In the genomic region with DNA sequence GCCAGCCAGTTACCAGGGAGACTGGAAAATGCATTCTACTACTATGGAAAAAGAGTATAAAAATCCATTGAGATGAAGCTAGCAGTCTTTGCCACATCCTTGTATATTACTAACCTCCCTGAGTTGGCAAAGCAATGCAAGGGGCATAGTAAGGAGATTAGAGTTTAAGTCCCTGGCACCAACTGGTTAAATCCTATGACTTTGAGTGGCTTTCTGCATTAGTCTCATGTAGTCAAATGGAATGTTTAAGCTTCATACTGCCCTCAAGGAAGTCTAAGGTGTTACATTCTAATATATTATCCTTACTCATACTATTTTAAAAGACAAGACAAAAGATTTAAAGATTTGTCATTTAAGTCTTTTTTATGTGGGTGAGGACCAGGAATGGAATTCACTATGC, we compare ENCODE assay signal across 17 cellular contexts.
A peak's percentile ranks its signal among the peaks of the same experiment; 100 is the strongest.
DNase-seq lines count a peak whose midpoint lies in the region; ATAC-seq, FAIRE-seq and TF ChIP-seq lines count a peak whose summit lies in the region.
"Had no signal": no experiment of that assay in that cellular context is flagged by ENCODE, and none has a peak within 500 bp of the region (broad histone marks: within the 10 kb centered on the region; RNA-seq: fewer than 3 reads in every experiment).

No MANE protein-coding gene starts in this region.

- H2BK5ac ChIP-seq in H1 (ENCODE audit: low read depth, low read length) (0 out of 2 replicates have a peak overlapping the region, but pooled peaks have one; percentile 79), mesendoderm (ENCODE audit: low read length) (no peak overlapping the region)

- H3K4me3 ChIP-seq in A673 (ENCODE audit: low read depth, low read length, poor library complexity, severe bottlenecking) (no peak overlapping the region), HUES6 (ENCODE audit: low read depth, low read length) (no peak overlapping the region), H1 (ENCODE audit: extremely low read depth in 1 of 4, insufficient read depth in 2 of 4, low read depth in 3 of 4, low read length in 4 of 4) (no peak overlapping the region), mesendoderm (ENCODE audit: low read length) (no peak overlapping the region)
- H3K4me3 ChIP-seq: BLaER1 treated with 17β-estradiol and CSF1 and Interleukin-3, amounts not matched to agents 10 nM and 100 nM; GM12878 had no signal

- H3K23ac ChIP-seq in H1 (ENCODE audit: insufficient read length), result no peak overlapping the region
- H3K23ac ChIP-seq in mesendoderm (ENCODE audit: low read length), result no peak overlapping the region

- POLR2A ChIA-PET in A673 (lab: Charles Lee; ENCODE audit: low non-redundant PET) (no interaction called here), H1 (lab: Charles Lee; ENCODE audit: partially characterized antibody) (interaction anchor here (0.6 kb wide), 1 partner anchor 830 kb away, joined by 3 read pairs; no protein-coding TSS in a partner anchor)

- no peak overlapping the region for H3K9ac ChIP-seq in HUES6 (ENCODE audit: low read length)
- no peak overlapping the region for H3K9ac ChIP-seq in H1 (replicated peaks in 1 of 4; ENCODE audit: extremely low read depth in 1 of 4, low read depth in 3 of 4, low read length in 3 of 4)
- H3K9ac ChIP-seq in mesendoderm (ENCODE audit: low read length), result no peak overlapping the region
- H3K9ac ChIP-seq: BLaER1 treated with 17β-estradiol and CSF1 and Interleukin-3, amounts not matched to agents 10 nM and 100 nM had no signal

- 0 out of 2 replicates have a peak overlapping the region, but pooled peaks have one; percentile 82 for H2BK20ac ChIP-seq in H1 (ENCODE audit: low read length)

- peak; percentile 7 for FAIRE-seq in H1 (lab: Jason Lieb, UNC)
- FAIRE-seq: GM12878, HepG2 had no signal

- H3K18ac ChIP-seq in H1 (ENCODE audit: extremely low read depth, low read length) (no peak overlapping the region), mesendoderm (ENCODE audit: low read length) (no peak overlapping the region)

- H3K4me1 ChIP-seq in A673 (ENCODE audit: insufficient read depth, low read length, poor library complexity, severe bottlenecking) (no peaks in the 10 kb centered on the region), HUES6 (ENCODE audit: control insufficient read depth, insufficient read depth, low read length) (peaks cover 13% of the 10 kb centered on the region), H1 (replicated peaks in 1 of 4; ENCODE audit: control insufficient read depth in 3 of 4, insufficient read depth in 4 of 4, low read length in 3 of 4) (peaks cover 0 to 6% (median 4%) of the 10 kb centered on the region in 4 experiments; a peak in 4 of 7 replicates), mesendoderm (ENCODE audit: control insufficient read depth, low read depth, low read length) (peaks cover 3% of the 10 kb centered on the region)

- no peaks in the 10 kb centered on the region for H4K20me1 ChIP-seq in H1 (replicated peaks in 1 of 2; ENCODE audit: control insufficient read depth in 1 of 2, insufficient read depth in 2 of 2, low read length in 2 of 2)
- H4K20me1 ChIP-seq: BLaER1 treated with 17β-estradiol and CSF1 and Interleukin-3, amounts not matched to agents 10 nM and 100 nM had no signal

- no peak for TF ChIP-seq CTCF in A673 (conservative IDR thresholded peaks at IDR 0.05; ENCODE audit: low read depth, low read length)
- no peak for TF ChIP-seq CTCF in H1 (IDR thresholded peaks at IDR 0.05; ENCODE audit: control extremely low read depth in 1 of 3, insufficient read depth in 1 of 3, low read depth in 1 of 3, low read length in 3 of 3)

- no peak overlapping the region for H3K14ac ChIP-seq in H1 (ENCODE audit: insufficient read length)

- no peak for TF ChIP-seq RAD21 in H1 (IDR thresholded peaks at IDR 0.05 in 1 of 2, conservative IDR thresholded peaks at IDR 0.05 in 1 of 2; ENCODE audit: low read depth in 2 of 2, low read length in 2 of 2)

- no peak overlapping the region for H3K27ac ChIP-seq in A673 (ENCODE audit: low read depth, low read length, poor library complexity, severe bottlenecking)
- peak overlapping the region; percentile 5; the same call in 1 of the 2 replicates for H3K27ac ChIP-seq in HUES6 (ENCODE audit: low read depth, low read length)
- no peak overlapping the region for H3K27ac ChIP-seq in H1 (ENCODE audit: low read depth, low read length)
- H3K27ac ChIP-seq in mesendoderm (ENCODE audit: low read depth, low read length), result no peak overlapping the region
- H3K27ac ChIP-seq: BLaER1 treated with 17β-estradiol and CSF1 and Interleukin-3, amounts not matched to agents 10 nM and 100 nM had no signal

- H3K27me3 ChIP-seq in A673 (replicated peaks; ENCODE audit: insufficient read depth, low read depth, low read length, poor library complexity) (no peaks in the 10 kb centered on the region), HUES6 (ENCODE audit: control insufficient read depth, insufficient read depth, low read length) (no peaks in the 10 kb centered on the region), H1 (replicated peaks in 1 of 4; ENCODE audit: control insufficient read depth in 3 of 4, extremely low read depth in 1 of 4, insufficient read depth in 3 of 4, low read length in 3 of 4) (no peaks in the 10 kb centered on the region), mesendoderm (ENCODE audit: insufficient read depth, low read length, poor library complexity) (no peaks in the 10 kb centered on the region)
- H3K27me3 ChIP-seq: BLaER1 treated with 17β-estradiol and CSF1 and Interleukin-3, amounts not matched to agents 10 nM and 100 nM had no signal

- ATAC-seq in HG03280 (IDR thresholded peaks at IDR 0.05; ENCODE audit: unreplicated experiment) (no peak), left ventricle myocardium superior (no peak)
- ATAC-seq: GM12878, HepG2 had no signal

- peak; percentile 5 for DNase-seq in A673 (ENCODE audit: low spot score)
- DNase-seq in H1 (ENCODE audit: low read depth in 1 of 2, low spot score in 2 of 2), result no peak
- peak; percentile 68 for DNase-seq in mesendoderm
- DNase-seq in NCI-H128 (lab: John Stamatoyannopoulos, UW; ENCODE audit: unreplicated experiment), result no peak
- DNase-seq in left ventricle myocardium superior, result no peak
- DNase-seq: 8988T; ACHN; Calu3; CD4-positive, alpha-beta T cell; DMS79; HCEC 1CT; HFFc6 had no signal

- H4K91ac ChIP-seq in H1 (replicated peaks; ENCODE audit: insufficient read length, low read length), result peak overlapping the region; percentile 13

- CTCF ChIA-PET in A673 (lab: Charles Lee), result no interaction called here
- CTCF ChIA-PET in H1 (lab: Charles Lee; ENCODE audit: partially characterized antibody), result interaction anchor here (0.6 to 1.2 kb wide), 3 partner anchors 13 to 134 kb away, joined by 3 to 4 read pairs (median 3); no protein-coding TSS in a partner anchor

- H2BK15ac ChIP-seq in H1 (ENCODE audit: low read length) (no peak overlapping the region), mesendoderm (replicated peaks; ENCODE audit: low read depth) (no peak overlapping the region)

- no peaks in the 10 kb centered on the region for H3K9me3 ChIP-seq in A673 (ENCODE audit: low read depth, low read length, poor library complexity, severe bottlenecking)
- peaks cover 8% of the 10 kb centered on the region; the same call in 1 of the 2 replicates for H3K9me3 ChIP-seq in HUES6 (ENCODE audit: control insufficient read depth, insufficient read depth, low read depth, low read length)
- 0 out of 4 replicates have a peak, but pooled peaks cover 0 to 12% of the 10 kb centered on the region in 2 experiments for H3K9me3 ChIP-seq in H1 (ENCODE audit: insufficient read depth in 2 of 2, low read depth in 1 of 2, low read length in 1 of 2)

- H2BK120ac ChIP-seq in H1 (replicated peaks; ENCODE audit: low read depth, low read length) (peak overlapping the region; percentile 52), mesendoderm (ENCODE audit: low read depth, low read length) (no peak overlapping the region)

- intact Hi-C loops in A673 (cut with micrococcal nuclease; ENCODE audit: unreplicated experiment) (no loop called here), left ventricle myocardium superior (cut with micrococcal nuclease) (no loop called here)

- H3K36me3 ChIP-seq in A673 (ENCODE audit: insufficient read depth, low read length, poor library complexity, severe bottlenecking) (no peaks in the 10 kb centered on the region), HUES6 (ENCODE audit: control insufficient read depth, insufficient read depth, low read length) (no peaks in the 10 kb centered on the region), H1 (ENCODE audit: control insufficient read depth in 2 of 4, insufficient read depth in 4 of 4, low read length in 3 of 4) (peaks cover 0 to 4% (median 0%) of the 10 kb centered on the region in 4 experiments; a peak in 1 of 8 replicates), mesendoderm (ENCODE audit: control insufficient read depth, insufficient read depth, low read length) (no peaks in the 10 kb centered on the region)
- H3K36me3 ChIP-seq: BLaER1 treated with 17β-estradiol and CSF1 and Interleukin-3, amounts not matched to agents 10 nM and 100 nM had no signal

- TF ChIP-seq EP300 in H1 (IDR thresholded peaks at IDR 0.05; ENCODE audit: borderline replicate concordance in 1 of 2, low read depth in 2 of 2, low read length in 2 of 2), result no peak

- H3K79me1 ChIP-seq in H1 (ENCODE audit: low read depth, low read length) (no peaks in the 10 kb centered on the region), mesendoderm (ENCODE audit: low read length) (no peaks in the 10 kb centered on the region)

- H3K23me2 ChIP-seq in H1 (ENCODE audit: low read depth, low read length), result no peaks in the 10 kb centered on the region

- BruUV-seq in A673 (replicated peaks; lab: Mats Ljungman, UMichigan), result no TSS peak

- H2AFZ ChIP-seq in H1 (ENCODE audit: low read length), result no peak overlapping the region

- no peaks in the 10 kb centered on the region for H3K79me2 ChIP-seq in H1 (ENCODE audit: control insufficient read depth in 1 of 2, insufficient read depth in 2 of 2, low read length in 2 of 2)
- H3K79me2 ChIP-seq in mesendoderm (ENCODE audit: control insufficient read depth, insufficient read depth, low read length), result no peaks in the 10 kb centered on the region

- H2BK12ac ChIP-seq in H1 (ENCODE audit: low read depth, low read length), result no peak overlapping the region

- H2AK5ac ChIP-seq in H1 (ENCODE audit: low read depth, low read length) (no peak overlapping the region), mesendoderm (ENCODE audit: low read length) (no peak overlapping the region)

- H3K4ac ChIP-seq in H1 (replicated peaks; ENCODE audit: insufficient read length, low read depth, low read length), result no peak overlapping the region
- no peak overlapping the region for H3K4ac ChIP-seq in mesendoderm (ENCODE audit: low read depth, low read length)

- peak overlapping the region; percentile 15 for H4K5ac ChIP-seq in H1 (ENCODE audit: insufficient read length, low read depth, low read length)
- H4K5ac ChIP-seq in mesendoderm (ENCODE audit: low read length), result no peak overlapping the region

- TF ChIP-seq POLR2A in H1 (IDR thresholded peaks at IDR 0.05; ENCODE audit: control extremely low read depth in 1 of 2, low read depth in 2 of 2, low read length in 2 of 2), result no peak

- H3K4me2 ChIP-seq in H1 (ENCODE audit: insufficient read depth in 1 of 2, low read depth in 2 of 2, low read length in 2 of 2), result no peak overlapping the region; a peak in 1 of 4 replicates
- H3K4me2 ChIP-seq in mesendoderm (ENCODE audit: low read length), result no peak overlapping the region

- H4K8ac ChIP-seq in H1 (ENCODE audit: extremely low read depth, insufficient read depth, low read length) (no peak overlapping the region), mesendoderm (ENCODE audit: low read depth, low read length) (no peak overlapping the region)

- H3K56ac ChIP-seq in H1 (replicated peaks; ENCODE audit: insufficient read length, low read depth, low read length) (no peak overlapping the region), mesendoderm (ENCODE audit: low read length) (no peak overlapping the region)

Comparison
In these comparisons a context has a peak if more than half of its experiments do, and no peak if none do; other contexts are left out.
1. DNase-seq: peak in A673 (single experiment) and mesendoderm (single experiment); none in H1 (0 of 2), NCI-H128 (single experiment) and left ventricle myocardium superior (single experiment).